ENCODE assay signal across 1 cellular context in genomic region chr7:17297243-17297642, GRCh38.
A peak's percentile ranks its signal among the peaks of the same experiment; 100 is the strongest.
TF ChIP-seq lines count a peak whose summit lies in the region.

No MANE protein-coding gene starts in this region.

TF ChIP-seq in GM12878, 131 proteins besides CTCF, POLR2A, EP300 and RAD21 (continued from another document):
- TF ChIP-seq RUNX3 (IDR thresholded peaks at IDR 0.05; ENCODE audit: low read length) = peak; percentile 23; the same call in 1 of the 2 replicates
- TF ChIP-seq SMC3 (IDR thresholded peaks at IDR 0.05; ENCODE audit: borderline replicate concordance, low read length) = no peak
- TF ChIP-seq IKZF2 (IDR thresholded peaks at IDR 0.05) = peak in 1 of 2 experiments; percentile 26; a peak in 1 of 4 replicates
- TF ChIP-seq ZBTB11 (CRISPR knock-in tag; IDR thresholded peaks at IDR 0.05) = no peak
- no peak for TF ChIP-seq HDAC2 (IDR thresholded peaks at IDR 0.05)
- no peak for TF ChIP-seq USF2 (IDR thresholded peaks at IDR 0.05; ENCODE audit: borderline replicate concordance, low read depth, low read length)
